In the genomic region with DNA sequence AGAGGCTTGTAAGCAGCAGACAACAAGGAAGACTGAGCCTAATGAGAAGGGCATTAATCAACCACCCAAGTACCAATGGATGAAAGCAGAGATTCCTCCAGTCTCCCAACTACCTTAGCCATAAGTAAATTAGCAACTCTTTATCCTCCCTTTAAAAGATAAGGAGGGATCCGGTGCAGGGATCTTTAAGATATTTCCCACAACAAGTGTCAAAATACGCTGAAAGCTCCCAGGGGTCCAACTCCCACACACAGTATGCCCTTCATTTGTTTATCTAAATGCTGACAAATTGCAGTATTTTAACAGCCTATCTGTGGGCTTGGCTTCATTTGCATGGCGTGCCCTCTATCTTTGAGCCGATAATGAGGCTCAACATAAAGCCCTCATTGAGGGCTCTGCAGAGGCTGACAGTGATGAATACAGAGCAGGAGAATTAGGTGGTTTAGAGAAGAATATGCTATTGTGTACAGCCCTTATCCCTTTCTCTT, we compare ENCODE assay signal across 1 cellular context.
TF ChIP-seq lines count a peak whose summit lies in the region.

No MANE protein-coding gene starts in this region.

TF ChIP-seq in GM12878, 131 proteins besides CTCF, POLR2A, EP300 and RAD21 (continued from another document):
- peak; percentile 25; the same call in 1 of the 2 replicates for TF ChIP-seq BCL11A (IDR thresholded peaks at IDR 0.05; ENCODE audit: low read depth, low read length)
- TF ChIP-seq EZH2 (IDR thresholded peaks at IDR 0.05; ENCODE audit: borderline replicate concordance, control insufficient read depth, low read depth, low read length): no peak
- TF ChIP-seq RFX5 (IDR thresholded peaks at IDR 0.05; ENCODE audit: low read depth, low read length): no peak
- TF ChIP-seq, protein P1, sequence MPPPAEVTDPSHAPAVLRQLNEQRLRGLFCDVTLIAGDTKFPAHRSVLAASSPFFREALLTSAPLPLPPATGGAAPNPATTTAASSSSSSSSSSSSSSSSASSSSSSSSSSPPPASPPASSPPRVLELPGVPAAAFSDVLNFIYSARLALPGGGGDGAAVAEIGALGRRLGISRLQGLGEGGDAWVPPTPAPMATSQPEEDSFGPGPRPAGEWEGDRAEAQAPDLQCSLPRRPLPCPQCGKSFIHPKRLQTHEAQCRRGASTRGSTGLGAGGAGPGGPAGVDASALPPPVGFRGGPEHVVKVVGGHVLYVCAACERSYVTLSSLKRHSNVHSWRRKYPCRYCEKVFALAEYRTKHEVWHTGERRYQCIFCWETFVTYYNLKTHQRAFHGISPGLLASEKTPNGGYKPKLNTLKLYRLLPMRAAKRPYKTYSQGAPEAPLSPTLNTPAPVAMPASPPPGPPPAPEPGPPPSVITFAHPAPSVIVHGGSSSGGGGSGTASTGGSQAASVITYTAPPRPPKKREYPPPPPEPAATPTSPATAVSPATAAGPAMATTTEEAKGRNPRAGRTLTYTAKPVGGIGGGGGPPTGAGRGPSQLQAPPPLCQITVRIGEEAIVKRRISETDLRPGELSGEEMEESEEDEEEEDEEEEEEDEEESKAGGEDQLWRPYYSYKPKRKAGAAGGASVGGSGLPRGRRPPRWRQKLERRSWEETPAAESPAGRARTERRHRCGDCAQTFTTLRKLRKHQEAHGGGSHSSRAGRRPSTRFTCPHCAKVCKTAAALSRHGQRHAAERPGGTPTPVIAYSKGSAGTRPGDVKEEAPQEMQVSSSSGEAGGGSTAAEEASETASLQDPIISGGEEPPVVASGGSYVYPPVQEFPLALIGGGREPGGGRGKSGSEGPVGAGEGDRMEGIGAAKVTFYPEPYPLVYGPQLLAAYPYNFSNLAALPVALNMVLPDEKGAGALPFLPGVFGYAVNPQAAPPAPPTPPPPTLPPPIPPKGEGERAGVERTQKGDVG (CRISPR knock-in tag; IDR thresholded peaks at IDR 0.05): no peak
- TF ChIP-seq MYB (IDR thresholded peaks at IDR 0.05; ENCODE audit: borderline replicate concordance, low read depth, low read length): no peak
- peak; percentile 37; the same call in 1 of the 2 replicates for TF ChIP-seq MTA2 (IDR thresholded peaks at IDR 0.05; ENCODE audit: low read depth)
- no peak for TF ChIP-seq SMARCA5 (IDR thresholded peaks at IDR 0.05)
- TF ChIP-seq, protein P2, sequence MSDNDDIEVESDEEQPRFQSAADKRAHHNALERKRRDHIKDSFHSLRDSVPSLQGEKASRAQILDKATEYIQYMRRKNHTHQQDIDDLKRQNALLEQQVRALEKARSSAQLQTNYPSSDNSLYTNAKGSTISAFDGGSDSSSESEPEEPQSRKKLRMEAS (IDR thresholded peaks at IDR 0.05; ENCODE audit: low read depth, low read length): no peak
- 0 out of 3 replicates have a peak, but pooled peaks have one; percentile 27 for TF ChIP-seq POU2F2 (IDR thresholded peaks at IDR 0.05; ENCODE audit: borderline replicate concordance, low read depth, low read length)
- TF ChIP-seq, protein P3, sequence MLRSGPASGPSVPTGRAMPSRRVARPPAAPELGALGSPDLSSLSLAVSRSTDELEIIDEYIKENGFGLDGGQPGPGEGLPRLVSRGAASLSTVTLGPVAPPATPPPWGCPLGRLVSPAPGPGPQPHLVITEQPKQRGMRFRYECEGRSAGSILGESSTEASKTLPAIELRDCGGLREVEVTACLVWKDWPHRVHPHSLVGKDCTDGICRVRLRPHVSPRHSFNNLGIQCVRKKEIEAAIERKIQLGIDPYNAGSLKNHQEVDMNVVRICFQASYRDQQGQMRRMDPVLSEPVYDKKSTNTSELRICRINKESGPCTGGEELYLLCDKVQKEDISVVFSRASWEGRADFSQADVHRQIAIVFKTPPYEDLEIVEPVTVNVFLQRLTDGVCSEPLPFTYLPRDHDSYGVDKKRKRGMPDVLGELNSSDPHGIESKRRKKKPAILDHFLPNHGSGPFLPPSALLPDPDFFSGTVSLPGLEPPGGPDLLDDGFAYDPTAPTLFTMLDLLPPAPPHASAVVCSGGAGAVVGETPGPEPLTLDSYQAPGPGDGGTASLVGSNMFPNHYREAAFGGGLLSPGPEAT (IDR thresholded peaks at IDR 0.05; ENCODE audit: low read depth): no peak
- TF ChIP-seq, protein P4, sequence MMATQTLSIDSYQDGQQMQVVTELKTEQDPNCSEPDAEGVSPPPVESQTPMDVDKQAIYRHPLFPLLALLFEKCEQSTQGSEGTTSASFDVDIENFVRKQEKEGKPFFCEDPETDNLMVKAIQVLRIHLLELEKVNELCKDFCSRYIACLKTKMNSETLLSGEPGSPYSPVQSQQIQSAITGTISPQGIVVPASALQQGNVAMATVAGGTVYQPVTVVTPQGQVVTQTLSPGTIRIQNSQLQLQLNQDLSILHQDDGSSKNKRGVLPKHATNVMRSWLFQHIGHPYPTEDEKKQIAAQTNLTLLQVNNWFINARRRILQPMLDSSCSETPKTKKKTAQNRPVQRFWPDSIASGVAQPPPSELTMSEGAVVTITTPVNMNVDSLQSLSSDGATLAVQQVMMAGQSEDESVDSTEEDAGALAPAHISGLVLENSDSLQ (IDR thresholded peaks at IDR 0.05): peak; percentile 50
- TF ChIP-seq FOS (IDR thresholded peaks at IDR 0.05; ENCODE audit: borderline replicate concordance, extremely low read depth, insufficient read length): no peak
- no peak for TF ChIP-seq SMAD1 (IDR thresholded peaks at IDR 0.05; ENCODE audit: low read depth, partially characterized antibody)
- TF ChIP-seq, protein P5, sequence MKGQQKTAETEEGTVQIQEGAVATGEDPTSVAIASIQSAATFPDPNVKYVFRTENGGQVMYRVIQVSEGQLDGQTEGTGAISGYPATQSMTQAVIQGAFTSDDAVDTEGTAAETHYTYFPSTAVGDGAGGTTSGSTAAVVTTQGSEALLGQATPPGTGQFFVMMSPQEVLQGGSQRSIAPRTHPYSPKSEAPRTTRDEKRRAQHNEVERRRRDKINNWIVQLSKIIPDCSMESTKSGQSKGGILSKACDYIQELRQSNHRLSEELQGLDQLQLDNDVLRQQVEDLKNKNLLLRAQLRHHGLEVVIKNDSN (IDR thresholded peaks at IDR 0.05; ENCODE audit: borderline replicate concordance, extremely low read length, insufficient read depth, low read depth, low read length): no peak
- TF ChIP-seq HCFC1 (IDR thresholded peaks at IDR 0.05; ENCODE audit: low read length): no peak
- TF ChIP-seq, protein P6, sequence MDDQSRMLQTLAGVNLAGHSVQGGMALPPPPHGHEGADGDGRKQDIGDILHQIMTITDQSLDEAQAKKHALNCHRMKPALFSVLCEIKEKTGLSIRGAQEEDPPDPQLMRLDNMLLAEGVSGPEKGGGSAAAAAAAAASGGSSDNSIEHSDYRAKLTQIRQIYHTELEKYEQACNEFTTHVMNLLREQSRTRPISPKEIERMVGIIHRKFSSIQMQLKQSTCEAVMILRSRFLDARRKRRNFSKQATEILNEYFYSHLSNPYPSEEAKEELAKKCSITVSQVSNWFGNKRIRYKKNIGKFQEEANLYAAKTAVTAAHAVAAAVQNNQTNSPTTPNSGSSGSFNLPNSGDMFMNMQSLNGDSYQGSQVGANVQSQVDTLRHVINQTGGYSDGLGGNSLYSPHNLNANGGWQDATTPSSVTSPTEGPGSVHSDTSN (IDR thresholded peaks at IDR 0.05; ENCODE audit: insufficient replicate concordance, low read depth, low read length): peak; percentile 21
- TF ChIP-seq MTA3 (IDR thresholded peaks at IDR 0.05; ENCODE audit: borderline replicate concordance, low read length): no peak
- TF ChIP-seq NFIC (IDR thresholded peaks at IDR 0.05; ENCODE audit: low read depth, low read length): no peak
- TF ChIP-seq, protein P7, sequence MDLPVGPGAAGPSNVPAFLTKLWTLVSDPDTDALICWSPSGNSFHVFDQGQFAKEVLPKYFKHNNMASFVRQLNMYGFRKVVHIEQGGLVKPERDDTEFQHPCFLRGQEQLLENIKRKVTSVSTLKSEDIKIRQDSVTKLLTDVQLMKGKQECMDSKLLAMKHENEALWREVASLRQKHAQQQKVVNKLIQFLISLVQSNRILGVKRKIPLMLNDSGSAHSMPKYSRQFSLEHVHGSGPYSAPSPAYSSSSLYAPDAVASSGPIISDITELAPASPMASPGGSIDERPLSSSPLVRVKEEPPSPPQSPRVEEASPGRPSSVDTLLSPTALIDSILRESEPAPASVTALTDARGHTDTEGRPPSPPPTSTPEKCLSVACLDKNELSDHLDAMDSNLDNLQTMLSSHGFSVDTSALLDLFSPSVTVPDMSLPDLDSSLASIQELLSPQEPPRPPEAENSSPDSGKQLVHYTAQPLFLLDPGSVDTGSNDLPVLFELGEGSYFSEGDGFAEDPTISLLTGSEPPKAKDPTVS (IDR thresholded peaks at IDR 0.05; ENCODE audit: low read depth, low read length): no peak
- no peak for TF ChIP-seq CBFB (IDR thresholded peaks at IDR 0.05; ENCODE audit: low read depth)
- TF ChIP-seq YY1 (IDR thresholded peaks at IDR 0.05; ENCODE audit: low read depth, low read length): no peak
- TF ChIP-seq PML (IDR thresholded peaks at IDR 0.05; ENCODE audit: low read length): no peak
- no peak for TF ChIP-seq NR2F1 (conservative IDR thresholded peaks at IDR 0.05)
